Comparison of ENCODE assay signal across 31 cellular contexts in the genomic region with DNA sequence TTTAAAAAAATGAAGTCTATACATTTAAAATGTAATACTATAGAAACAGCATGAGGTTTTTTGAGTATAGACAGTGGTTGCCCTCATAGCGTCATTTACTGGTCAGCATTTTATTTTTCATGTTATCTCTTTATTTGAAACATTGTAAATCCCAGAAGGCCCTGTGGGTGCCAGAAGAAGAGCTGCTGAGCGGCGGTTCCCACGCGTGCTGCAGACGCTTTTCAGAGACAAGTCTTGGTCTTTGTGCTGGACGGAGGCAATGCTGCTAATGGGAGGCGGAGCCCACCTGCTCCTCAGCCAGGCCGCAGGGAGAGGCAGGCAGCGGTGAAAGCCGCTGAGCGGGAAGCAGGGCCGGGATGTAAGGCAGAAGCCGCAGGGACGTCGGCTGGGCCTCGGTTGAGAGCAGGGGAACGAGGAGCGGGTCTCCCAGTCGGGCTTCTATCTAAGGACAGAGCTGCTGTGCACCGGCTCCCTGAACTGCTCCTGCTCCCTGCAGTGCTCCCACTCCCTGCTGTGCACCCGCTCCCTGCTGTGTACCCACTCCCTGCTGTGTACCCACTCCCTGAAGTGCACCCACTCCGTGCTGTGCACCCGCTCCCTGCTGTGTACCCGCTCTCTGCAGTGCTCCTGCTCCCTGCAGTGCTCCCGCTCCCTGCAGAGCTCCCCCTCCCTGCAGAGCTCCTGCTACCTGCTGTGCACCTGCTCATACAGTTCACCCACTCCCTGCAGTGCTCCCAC. TPM values are rescaled to one million over a fixed set of nuclear protein-coding genes. Genes with fewer than 3 reads are reported as not detected.
DNase-seq lines count a peak whose midpoint lies in the region; ATAC-seq, FAIRE-seq and TF ChIP-seq lines count a peak whose summit lies in the region.
"Had no signal": no experiment of that assay in that cellular context is flagged by ENCODE, and none has a peak within 500 bp of the region (broad histone marks: within the 10 kb centered on the region; RNA-seq: fewer than 3 reads in every experiment).

No MANE protein-coding gene starts in this region.

- H3K4me3 ChIP-seq in H7 (ENCODE audit: insufficient read depth, low read depth, low read length) (no peak overlapping the region), K562 (no peak overlapping the region), neural progenitor cell (no peak overlapping the region), kidney (ENCODE audit: low read length in 2 of 2) (no peak overlapping the region), brain microvascular endothelial cell (ENCODE audit: low read depth, low read length) (no peak overlapping the region)

- H3K4me1 ChIP-seq in K562 (replicated peaks in 1 of 2; ENCODE audit: control insufficient read depth in 2 of 2, insufficient read depth in 2 of 2, low read length in 2 of 2) (peaks cover 0 to 9% of the 10 kb centered on the region in 2 experiments; a peak in 2 of 5 replicates), neural progenitor cell (peaks cover 3% of the 10 kb centered on the region), kidney (ENCODE audit: control insufficient read depth in 1 of 2, insufficient read depth in 1 of 2, low read depth in 1 of 2, low read length in 2 of 2) (no peaks in the 10 kb centered on the region)

- BruUV-seq in K562 (replicated peaks; lab: Mats Ljungman, UMichigan) = no TSS peak

- H3K4me1 Mint-ChIP-seq in neural progenitor cell = peaks cover 12% of the 10 kb centered on the region

- DNase-seq in NCI-H748 (lab: John Stamatoyannopoulos, UW; ENCODE audit: unreplicated experiment) = peak; percentile 51
- DNase-seq in NCI-H748 treated with DMSO at 0.1 percent for 48 hours (lab: John Stamatoyannopoulos, UW) = no peak
- DNase-seq in H7 = peak; percentile 91
- DNase-seq in K562 (ENCODE audit: extremely low read depth in 1 of 4, low spot score in 3 of 4) = peak in 1 of 4 experiments; percentile 14
- peak; percentile 63 for DNase-seq in neural progenitor cell (ENCODE audit: low spot score)
- DNase-seq in dedifferentiated amniotic fluid mesenchymal stem cell (ENCODE audit: extremely low spot score) = no peak
- DNase-seq in kidney = no peak
- DNase-seq in brain microvascular endothelial cell = no peak
- DNase-seq: activated CD4-positive, alpha-beta T cell treated with anti-CD3 and anti-CD28 coated beads, Interleukin-2, amount 50 U/mL, for 4 hours; activated CD4-positive, CD25-positive, alpha-beta regulatory T cell; activated naive CD4-positive, alpha-beta T cell treated with anti-CD3 and anti-CD28 coated beads, Interleukin-2, amount 50 U/mL, for 16 hours; amniotic stem cell; DMS53; effector memory CD4-positive, alpha-beta T cell; erythroblast; GF-D8; head of caudate nucleus; left colon; NCI-H187; NCI-H446 treated with DMSO at 0.1 percent for 48 hours; stimulated activated CD4-positive, alpha-beta T cell treated with anti-CD3 and anti-CD28 coated beads, Interleukin-12 subunit alpha, Interleukin-12 subunit beta, amount 100 ng/mL, for 4 hours; stimulated activated CD4-positive, alpha-beta T cell treated with anti-CD3 and anti-CD28 coated beads, Interleukin-4, amount 100 ng/mL, for 24 hours; T-helper 1 cell had no signal

- no peak overlapping the region for H3K27ac Mint-ChIP-seq in neural progenitor cell
- H3K27ac Mint-ChIP-seq: activated T-helper 17 cell treated with anti-CD3 and anti-CD28 coated beads, Interleukin-2, amount 50 U/mL, for 72 hours; B cell; memory B cell; progenitor cell of endocrine pancreas; stimulated activated effector memory CD8-positive, alpha-beta T cell treated with anti-CD3 and anti-CD28 coated beads, Interleukin-12 subunit alpha, Interleukin-12 subunit beta, amount 100 ng/mL, for 72 hours had no signal

- in situ Hi-C loops in K562 (cut with MboI) (no loop called here), brain microvascular endothelial cell (cut with HindIII; ENCODE audit: low pct_ligation_motif_present, low sequenced_read_pairs) (no loop called here)

- 8% methylated on average over 26 of the region's 26 CpGs for WGBS in K562 (ENCODE audit: insufficient coverage, low coverage, missing lambda C conversion rate)

- peak; percentile 32; the same call in 2 of the 3 replicates for ATAC-seq in K562
- ATAC-seq: activated T-helper 17 cell treated with anti-CD3 and anti-CD28 coated beads, Interleukin-2, amount 50 U/mL, for 72 hours; left colon; sciatic nerve; stimulated activated effector memory CD8-positive, alpha-beta T cell treated with anti-CD3 and anti-CD28 coated beads, Interleukin-12 subunit alpha, Interleukin-12 subunit beta, amount 100 ng/mL, for 72 hours had no signal

- H3K36me3 ChIP-seq in H7 (replicated peaks; ENCODE audit: control insufficient read depth, insufficient read depth, low read length) = no peaks in the 10 kb centered on the region
- H3K36me3 ChIP-seq in K562 (ENCODE audit: control insufficient read depth, insufficient read depth, low read length) = no peaks in the 10 kb centered on the region
- no peaks in the 10 kb centered on the region for H3K36me3 ChIP-seq in neural progenitor cell
- H3K36me3 ChIP-seq in kidney (ENCODE audit: control insufficient read depth in 1 of 2, insufficient read depth in 2 of 2, low read length in 2 of 2) = no peaks in the 10 kb centered on the region
- H3K36me3 ChIP-seq in brain microvascular endothelial cell (replicated peaks) = no peaks in the 10 kb centered on the region

- H2AFZ ChIP-seq in K562 (ENCODE audit: low read depth, low read length) = no peak overlapping the region
- peak overlapping the region; percentile 38 for H2AFZ ChIP-seq in neural progenitor cell (replicated peaks)

- H3K4me3 Mint-ChIP-seq in neural progenitor cell = no peak overlapping the region
- H3K4me3 Mint-ChIP-seq: activated T-helper 17 cell treated with anti-CD3 and anti-CD28 coated beads, Interleukin-2, amount 50 U/mL, for 72 hours; B cell; memory B cell; stimulated activated effector memory CD8-positive, alpha-beta T cell treated with anti-CD3 and anti-CD28 coated beads, Interleukin-12 subunit alpha, Interleukin-12 subunit beta, amount 100 ng/mL, for 72 hours had no signal

- H3K36me3 Mint-ChIP-seq in neural progenitor cell = peaks cover 19% of the 10 kb centered on the region

- TF ChIP-seq POLR2A in K562 (conservative IDR thresholded peaks at IDR 0.05) = no peak

- H3K79me2 ChIP-seq in K562 (ENCODE audit: control insufficient read depth, insufficient read depth, low read length) = no peaks in the 10 kb centered on the region
- H3K79me2 ChIP-seq in neural progenitor cell (ENCODE audit: low read depth) = no peaks in the 10 kb centered on the region

- no peak for TF ChIP-seq RAD21 in K562 (CRISPR knock-in tag; conservative IDR thresholded peaks at IDR 0.05 in 1 of 2, IDR thresholded peaks at IDR 0.05 in 1 of 2)

- CTCF ChIA-PET in K562 (lab: Yijun Ruan, JAX; ENCODE audit: low intra/inter-chr PET ratio) = no interaction called here

- peaks cover 5% of the 10 kb centered on the region for H3K27me3 Mint-ChIP-seq in neural progenitor cell (ENCODE audit: insufficient read depth, low read depth)
- H3K27me3 Mint-ChIP-seq: activated T-helper 17 cell treated with anti-CD3 and anti-CD28 coated beads, Interleukin-2, amount 50 U/mL, for 72 hours had no signal

- H3K27ac ChIP-seq in K562 (ENCODE audit: extremely low read depth, low read depth, low read length) (no peak overlapping the region), neural progenitor cell (no peak overlapping the region), kidney (ENCODE audit: low read depth in 2 of 2, low read length in 2 of 2) (no peak overlapping the region), brain microvascular endothelial cell (no peak overlapping the region)

- peaks cover 10% of the 10 kb centered on the region for H3K9me3 Mint-ChIP-seq in neural progenitor cell

- no peak for TF ChIP-seq CTCF in K562 (IDR thresholded peaks at IDR 0.05 in 2 of 3, conservative IDR thresholded peaks at IDR 0.05 in 1 of 3; ENCODE audit: insufficient read depth in 2 of 3, low read depth in 1 of 3, low read length in 3 of 3)
- no peak for TF ChIP-seq CTCF in neural progenitor cell (IDR thresholded peaks at IDR 0.05)
- no peak for TF ChIP-seq CTCF in kidney (IDR thresholded peaks at IDR 0.05; ENCODE audit: borderline replicate concordance, extremely low read depth, insufficient read depth)
- TF ChIP-seq CTCF in brain microvascular endothelial cell (IDR thresholded peaks at IDR 0.05; ENCODE audit: low read depth, low read length, missing control alignments) = no peak

- no peaks in the 10 kb centered on the region for H3F3A ChIP-seq in neural progenitor cell (ENCODE audit: low read depth)

- no peaks in the 10 kb centered on the region for H4K20me1 ChIP-seq in K562 (replicated peaks; ENCODE audit: control insufficient read depth, insufficient read depth, low read length)
- no peaks in the 10 kb centered on the region for H4K20me1 ChIP-seq in neural progenitor cell (ENCODE audit: low read depth)

- H3K9me3 ChIP-seq in K562 (replicated peaks; ENCODE audit: control insufficient read depth, insufficient read depth, low read depth, low read length) = no peaks in the 10 kb centered on the region
- H3K9me3 ChIP-seq in neural progenitor cell (ENCODE audit: low read depth) = no peaks in the 10 kb centered on the region
- peaks cover 0 to under 1% of the 10 kb centered on the region in 2 donors for H3K9me3 ChIP-seq in kidney (ENCODE audit: control insufficient read depth in 1 of 2, low read length in 2 of 2)

- H3K9ac ChIP-seq in K562 (ENCODE audit: insufficient read depth in 1 of 2, low read depth in 2 of 2, low read length in 2 of 2) (no peak overlapping the region; a peak in 1 of 4 replicates), neural progenitor cell (no peak overlapping the region), kidney (ENCODE audit: low read length in 2 of 2) (no peak overlapping the region)

- FAIRE-seq in K562 (lab: Jason Lieb, UNC) = no peak
- no peak for FAIRE-seq in kidney (lab: Jason Lieb, UNC)
- FAIRE-seq: bronchial epithelial cell, colon had no signal

- H3K4me2 ChIP-seq in K562 (ENCODE audit: insufficient read depth, low read length) (no peak overlapping the region), neural progenitor cell (no peak overlapping the region)

- H3K27me3 ChIP-seq in H7 (ENCODE audit: control insufficient read depth, insufficient read depth, low read length) (peaks cover 1% of the 10 kb centered on the region; the same call in 1 of the 2 replicates), K562 (ENCODE audit: control insufficient read depth in 2 of 2, insufficient read depth in 2 of 2, low read length in 2 of 2) (peaks cover 16 to 40% of the 10 kb centered on the region in 2 experiments; a peak in 4 of 5 replicates), neural progenitor cell (peaks cover 4% of the 10 kb centered on the region), brain microvascular endothelial cell (replicated peaks) (peaks cover 2% of the 10 kb centered on the region)

- H3K9me1 ChIP-seq in K562 (ENCODE audit: control insufficient read depth, insufficient read depth, low read length) = no peaks in the 10 kb centered on the region

- POLR2A ChIA-PET in K562 (lab: Yijun Ruan, JAX) = interaction anchor here (0.5 kb wide), 1 partner anchor 21 kb away, joined by 3 read pairs; no protein-coding TSS in a partner anchor

- intact Hi-C loops in K562 (cut with micrococcal nuclease) (no loop called here), kidney (cut with DNase I) (no loop called here)

- no peak for TF ChIP-seq EP300 in K562 (IDR thresholded peaks at IDR 0.05; ENCODE audit: low read length)

RNA-seq across cellular contexts. Expression of gene TMEM18, which starts 16.6 kb away (rescaled TPM):
- total RNA-seq in H7 (2014; rRNA removed; shearing (Covaris generic)) = 18.8 and 23.9 TPM in 2 replicates
- 46.2 and 62.9 TPM in 2 replicates for total RNA-seq in K562 (2011; cell fraction: chromatin; rRNA removed; ENCODE audit: low replicate concordance)
- 25.7 and 27.0 TPM in 2 replicates for total RNA-seq in K562 (2011; cell fraction: nucleolus; rRNA removed)
- 33.0 and 41.0 TPM in 2 replicates for total RNA-seq in K562 (2011; cell fraction: nucleoplasm; rRNA removed)
- total RNA-seq in K562 (2014; rRNA removed) (12.8 and 12.9 TPM in 2 replicates), K562 (2014; rRNA removed; fragmentation: Illumina TruSeq; extraction: Trizol) (19.6 and 23.4 TPM in 2 replicates), K562 (2015; rRNA removed; fragmentation: Illumina TruSeq; extraction: Trizol) (19.4 and 19.9 TPM in 2 replicates), K562 (2021) (18.4 and 21.3 TPM in 2 replicates), neural progenitor cell (ENCODE audit: low replicate concordance) (23.5 and 50.0 TPM in 2 replicates), kidney (24.0 TPM)
- polyA plus RNA-seq in K562 (2011; rRNA removed) (21.1 and 28.3 TPM in 2 replicates), K562 (2014; fragmentation: Illumina TruSeq; extraction: Trizol) (19.2 and 21.8 TPM in 2 replicates), K562 (2014; fragmentation: Nextera tagmentation; extraction: Ambion mirVana) (10 to 100 TPM; 54.5 to 55.9 TPM), K562 (2014; rRNA removed) (17.5 and 30.7 TPM in 2 replicates), kidney (ENCODE audit: insufficient read depth, low read depth, low replicate concordance) (29.7 TPM)
- polyA plus RNA-seq in K562 (2011; cell fraction: cytosol; rRNA removed) = 12.3 and 19.7 TPM in 2 replicates
- polyA plus RNA-seq in K562 (2011; cell fraction: nucleus; rRNA removed) = 36.1 and 37.8 TPM in 2 replicates
- 19.3 and 26.1 TPM in 2 replicates for polyA plus RNA-seq in K562 (2012)
- polyA minus RNA-seq in K562 (2011; rRNA and poly(A)+ RNA removed) = 20.6 and 22.0 TPM in 2 replicates
- polyA minus RNA-seq in K562 (2011; cell fraction: cytosol; rRNA and poly(A)+ RNA removed) = 6.6 and 9.2 TPM in 2 replicates
- polyA minus RNA-seq in K562 (2011; cell fraction: nucleus; rRNA and poly(A)+ RNA removed) = 12.8 and 15.7 TPM in 2 replicates

Comparison
In these comparisons a context has a peak if more than half of its experiments do, and no peak if none do; other contexts are left out.
1. DNase-seq: peak in NCI-H748 (single experiment), H7 (single experiment) and neural progenitor cell (single experiment); none in NCI-H748 treated with DMSO at 0.1 percent for 48 hours (single experiment), dedifferentiated amniotic fluid mesenchymal stem cell (single experiment), kidney (single experiment) and brain microvascular endothelial cell (single experiment).